Comparison of ENCODE assay signal across 1 cellular context in genomic region chr2:169015943-169016342, GRCh38.
TF ChIP-seq lines count a peak whose summit lies in the region.

No MANE protein-coding gene starts in this region.

TF ChIP-seq in K562, 482 proteins besides CTCF, POLR2A, EP300 and RAD21 (continued from another document and continues in another):
- TF ChIP-seq, protein P1, sequence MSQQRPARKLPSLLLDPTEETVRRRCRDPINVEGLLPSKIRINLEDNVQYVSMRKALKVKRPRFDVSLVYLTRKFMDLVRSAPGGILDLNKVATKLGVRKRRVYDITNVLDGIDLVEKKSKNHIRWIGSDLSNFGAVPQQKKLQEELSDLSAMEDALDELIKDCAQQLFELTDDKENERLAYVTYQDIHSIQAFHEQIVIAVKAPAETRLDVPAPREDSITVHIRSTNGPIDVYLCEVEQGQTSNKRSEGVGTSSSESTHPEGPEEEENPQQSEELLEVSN (IDR thresholded peaks at IDR 0.05; ENCODE audit: borderline replicate concordance in 1 of 2, extremely low read depth in 1 of 2, insufficient read depth in 1 of 2, insufficient read length in 1 of 2, low read depth in 1 of 2, low read length in 1 of 2, poor library complexity in 1 of 2, severe bottlenecking in 1 of 2), result no peak
- TF ChIP-seq, protein P2, sequence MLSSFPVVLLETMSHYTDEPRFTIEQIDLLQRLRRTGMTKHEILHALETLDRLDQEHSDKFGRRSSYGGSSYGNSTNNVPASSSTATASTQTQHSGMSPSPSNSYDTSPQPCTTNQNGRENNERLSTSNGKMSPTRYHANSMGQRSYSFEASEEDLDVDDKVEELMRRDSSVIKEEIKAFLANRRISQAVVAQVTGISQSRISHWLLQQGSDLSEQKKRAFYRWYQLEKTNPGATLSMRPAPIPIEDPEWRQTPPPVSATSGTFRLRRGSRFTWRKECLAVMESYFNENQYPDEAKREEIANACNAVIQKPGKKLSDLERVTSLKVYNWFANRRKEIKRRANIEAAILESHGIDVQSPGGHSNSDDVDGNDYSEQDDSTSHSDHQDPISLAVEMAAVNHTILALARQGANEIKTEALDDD (IDR thresholded peaks at IDR 0.05), result 0 out of 2 replicates have a peak, but pooled peaks have one; percentile 15
- TF ChIP-seq HBP1 (CRISPR knock-in tag; IDR thresholded peaks at IDR 0.05) (0 out of 2 replicates have a peak, but pooled peaks have one; percentile 59), RFX7 (CRISPR knock-in tag; IDR thresholded peaks at IDR 0.05) (no peak), CTCFL (IDR thresholded peaks at IDR 0.05; ENCODE audit: borderline replicate concordance, insufficient read depth, low read depth, low read length, poor library complexity, severe bottlenecking) (no peak), ZNF124 (CRISPR knock-in tag; IDR thresholded peaks at IDR 0.05) (no peak), ZZZ3 (IDR thresholded peaks at IDR 0.05) (no peak), GATAD2B (IDR thresholded peaks at IDR 0.05; ENCODE audit: borderline replicate concordance) (no peak), ILK (tag; IDR thresholded peaks at IDR 0.05; ENCODE audit: borderline replicate concordance, low read depth) (no peak), EGR1 (conservative IDR thresholded peaks at IDR 0.05) (peak; percentile 82), CEBPG (CRISPR knock-in tag; IDR thresholded peaks at IDR 0.05) (no peak), CEBPG (tag; conservative IDR thresholded peaks at IDR 0.05 in 1 of 2, IDR thresholded peaks at IDR 0.05 in 1 of 2) (no peak), SAFB (IDR thresholded peaks at IDR 0.05; ENCODE audit: borderline replicate concordance, low read depth, low read length) (no peak), ARID1B (IDR thresholded peaks at IDR 0.05) (peak; percentile 16; the same call in 1 of the 2 replicates), FUS (optimal IDR thresholded peaks at IDR 0.05; ENCODE audit: low read depth, low read length) (no peak), MEF2A (IDR thresholded peaks at IDR 0.05; ENCODE audit: control insufficient read depth, low read depth, low read length) (no peak), ZNF77 (CRISPR knock-in tag; IDR thresholded peaks at IDR 0.05) (no peak), PHF21A (IDR thresholded peaks at IDR 0.05; ENCODE audit: borderline replicate concordance, low read depth) (no peak), TOE1 (IDR thresholded peaks at IDR 0.05; ENCODE audit: borderline replicate concordance) (no peak), TOE1 (CRISPR knock-in tag; IDR thresholded peaks at IDR 0.05; ENCODE audit: borderline replicate concordance, low read depth) (no peak), CBFA2T2 (conservative IDR thresholded peaks at IDR 0.05) (0 out of 2 replicates have a peak, but pooled peaks have one; percentile 6), GATA2 (CRISPR knock-in tag; IDR thresholded peaks at IDR 0.05) (no peak), MYBL2 (IDR thresholded peaks at IDR 0.05; ENCODE audit: low read depth) (peak; percentile 62), MYBL2 (CRISPR knock-in tag; IDR thresholded peaks at IDR 0.05; ENCODE audit: borderline replicate concordance) (no peak), POLR2G (IDR thresholded peaks at IDR 0.05; ENCODE audit: low read depth, low read length) (no peak)
- TF ChIP-seq, protein P3, sequence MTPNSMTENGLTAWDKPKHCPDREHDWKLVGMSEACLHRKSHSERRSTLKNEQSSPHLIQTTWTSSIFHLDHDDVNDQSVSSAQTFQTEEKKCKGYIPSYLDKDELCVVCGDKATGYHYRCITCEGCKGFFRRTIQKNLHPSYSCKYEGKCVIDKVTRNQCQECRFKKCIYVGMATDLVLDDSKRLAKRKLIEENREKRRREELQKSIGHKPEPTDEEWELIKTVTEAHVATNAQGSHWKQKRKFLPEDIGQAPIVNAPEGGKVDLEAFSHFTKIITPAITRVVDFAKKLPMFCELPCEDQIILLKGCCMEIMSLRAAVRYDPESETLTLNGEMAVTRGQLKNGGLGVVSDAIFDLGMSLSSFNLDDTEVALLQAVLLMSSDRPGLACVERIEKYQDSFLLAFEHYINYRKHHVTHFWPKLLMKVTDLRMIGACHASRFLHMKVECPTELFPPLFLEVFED (CRISPR knock-in tag; conservative IDR thresholded peaks at IDR 0.05), result no peak
- TF ChIP-seq, protein P4, sequence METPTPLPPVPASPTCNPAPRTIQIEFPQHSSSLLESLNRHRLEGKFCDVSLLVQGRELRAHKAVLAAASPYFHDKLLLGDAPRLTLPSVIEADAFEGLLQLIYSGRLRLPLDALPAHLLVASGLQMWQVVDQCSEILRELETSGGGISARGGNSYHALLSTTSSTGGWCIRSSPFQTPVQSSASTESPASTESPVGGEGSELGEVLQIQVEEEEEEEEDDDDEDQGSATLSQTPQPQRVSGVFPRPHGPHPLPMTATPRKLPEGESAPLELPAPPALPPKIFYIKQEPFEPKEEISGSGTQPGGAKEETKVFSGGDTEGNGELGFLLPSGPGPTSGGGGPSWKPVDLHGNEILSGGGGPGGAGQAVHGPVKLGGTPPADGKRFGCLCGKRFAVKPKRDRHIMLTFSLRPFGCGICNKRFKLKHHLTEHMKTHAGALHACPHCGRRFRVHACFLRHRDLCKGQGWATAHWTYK (CRISPR knock-in tag; IDR thresholded peaks at IDR 0.05), result no peak
- TF ChIP-seq, protein P5, sequence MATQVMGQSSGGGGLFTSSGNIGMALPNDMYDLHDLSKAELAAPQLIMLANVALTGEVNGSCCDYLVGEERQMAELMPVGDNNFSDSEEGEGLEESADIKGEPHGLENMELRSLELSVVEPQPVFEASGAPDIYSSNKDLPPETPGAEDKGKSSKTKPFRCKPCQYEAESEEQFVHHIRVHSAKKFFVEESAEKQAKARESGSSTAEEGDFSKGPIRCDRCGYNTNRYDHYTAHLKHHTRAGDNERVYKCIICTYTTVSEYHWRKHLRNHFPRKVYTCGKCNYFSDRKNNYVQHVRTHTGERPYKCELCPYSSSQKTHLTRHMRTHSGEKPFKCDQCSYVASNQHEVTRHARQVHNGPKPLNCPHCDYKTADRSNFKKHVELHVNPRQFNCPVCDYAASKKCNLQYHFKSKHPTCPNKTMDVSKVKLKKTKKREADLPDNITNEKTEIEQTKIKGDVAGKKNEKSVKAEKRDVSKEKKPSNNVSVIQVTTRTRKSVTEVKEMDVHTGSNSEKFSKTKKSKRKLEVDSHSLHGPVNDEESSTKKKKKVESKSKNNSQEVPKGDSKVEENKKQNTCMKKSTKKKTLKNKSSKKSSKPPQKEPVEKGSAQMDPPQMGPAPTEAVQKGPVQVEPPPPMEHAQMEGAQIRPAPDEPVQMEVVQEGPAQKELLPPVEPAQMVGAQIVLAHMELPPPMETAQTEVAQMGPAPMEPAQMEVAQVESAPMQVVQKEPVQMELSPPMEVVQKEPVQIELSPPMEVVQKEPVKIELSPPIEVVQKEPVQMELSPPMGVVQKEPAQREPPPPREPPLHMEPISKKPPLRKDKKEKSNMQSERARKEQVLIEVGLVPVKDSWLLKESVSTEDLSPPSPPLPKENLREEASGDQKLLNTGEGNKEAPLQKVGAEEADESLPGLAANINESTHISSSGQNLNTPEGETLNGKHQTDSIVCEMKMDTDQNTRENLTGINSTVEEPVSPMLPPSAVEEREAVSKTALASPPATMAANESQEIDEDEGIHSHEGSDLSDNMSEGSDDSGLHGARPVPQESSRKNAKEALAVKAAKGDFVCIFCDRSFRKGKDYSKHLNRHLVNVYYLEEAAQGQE (CRISPR knock-in tag; IDR thresholded peaks at IDR 0.05; ENCODE audit: low read depth), result no peak
- TF ChIP-seq, protein P6, sequence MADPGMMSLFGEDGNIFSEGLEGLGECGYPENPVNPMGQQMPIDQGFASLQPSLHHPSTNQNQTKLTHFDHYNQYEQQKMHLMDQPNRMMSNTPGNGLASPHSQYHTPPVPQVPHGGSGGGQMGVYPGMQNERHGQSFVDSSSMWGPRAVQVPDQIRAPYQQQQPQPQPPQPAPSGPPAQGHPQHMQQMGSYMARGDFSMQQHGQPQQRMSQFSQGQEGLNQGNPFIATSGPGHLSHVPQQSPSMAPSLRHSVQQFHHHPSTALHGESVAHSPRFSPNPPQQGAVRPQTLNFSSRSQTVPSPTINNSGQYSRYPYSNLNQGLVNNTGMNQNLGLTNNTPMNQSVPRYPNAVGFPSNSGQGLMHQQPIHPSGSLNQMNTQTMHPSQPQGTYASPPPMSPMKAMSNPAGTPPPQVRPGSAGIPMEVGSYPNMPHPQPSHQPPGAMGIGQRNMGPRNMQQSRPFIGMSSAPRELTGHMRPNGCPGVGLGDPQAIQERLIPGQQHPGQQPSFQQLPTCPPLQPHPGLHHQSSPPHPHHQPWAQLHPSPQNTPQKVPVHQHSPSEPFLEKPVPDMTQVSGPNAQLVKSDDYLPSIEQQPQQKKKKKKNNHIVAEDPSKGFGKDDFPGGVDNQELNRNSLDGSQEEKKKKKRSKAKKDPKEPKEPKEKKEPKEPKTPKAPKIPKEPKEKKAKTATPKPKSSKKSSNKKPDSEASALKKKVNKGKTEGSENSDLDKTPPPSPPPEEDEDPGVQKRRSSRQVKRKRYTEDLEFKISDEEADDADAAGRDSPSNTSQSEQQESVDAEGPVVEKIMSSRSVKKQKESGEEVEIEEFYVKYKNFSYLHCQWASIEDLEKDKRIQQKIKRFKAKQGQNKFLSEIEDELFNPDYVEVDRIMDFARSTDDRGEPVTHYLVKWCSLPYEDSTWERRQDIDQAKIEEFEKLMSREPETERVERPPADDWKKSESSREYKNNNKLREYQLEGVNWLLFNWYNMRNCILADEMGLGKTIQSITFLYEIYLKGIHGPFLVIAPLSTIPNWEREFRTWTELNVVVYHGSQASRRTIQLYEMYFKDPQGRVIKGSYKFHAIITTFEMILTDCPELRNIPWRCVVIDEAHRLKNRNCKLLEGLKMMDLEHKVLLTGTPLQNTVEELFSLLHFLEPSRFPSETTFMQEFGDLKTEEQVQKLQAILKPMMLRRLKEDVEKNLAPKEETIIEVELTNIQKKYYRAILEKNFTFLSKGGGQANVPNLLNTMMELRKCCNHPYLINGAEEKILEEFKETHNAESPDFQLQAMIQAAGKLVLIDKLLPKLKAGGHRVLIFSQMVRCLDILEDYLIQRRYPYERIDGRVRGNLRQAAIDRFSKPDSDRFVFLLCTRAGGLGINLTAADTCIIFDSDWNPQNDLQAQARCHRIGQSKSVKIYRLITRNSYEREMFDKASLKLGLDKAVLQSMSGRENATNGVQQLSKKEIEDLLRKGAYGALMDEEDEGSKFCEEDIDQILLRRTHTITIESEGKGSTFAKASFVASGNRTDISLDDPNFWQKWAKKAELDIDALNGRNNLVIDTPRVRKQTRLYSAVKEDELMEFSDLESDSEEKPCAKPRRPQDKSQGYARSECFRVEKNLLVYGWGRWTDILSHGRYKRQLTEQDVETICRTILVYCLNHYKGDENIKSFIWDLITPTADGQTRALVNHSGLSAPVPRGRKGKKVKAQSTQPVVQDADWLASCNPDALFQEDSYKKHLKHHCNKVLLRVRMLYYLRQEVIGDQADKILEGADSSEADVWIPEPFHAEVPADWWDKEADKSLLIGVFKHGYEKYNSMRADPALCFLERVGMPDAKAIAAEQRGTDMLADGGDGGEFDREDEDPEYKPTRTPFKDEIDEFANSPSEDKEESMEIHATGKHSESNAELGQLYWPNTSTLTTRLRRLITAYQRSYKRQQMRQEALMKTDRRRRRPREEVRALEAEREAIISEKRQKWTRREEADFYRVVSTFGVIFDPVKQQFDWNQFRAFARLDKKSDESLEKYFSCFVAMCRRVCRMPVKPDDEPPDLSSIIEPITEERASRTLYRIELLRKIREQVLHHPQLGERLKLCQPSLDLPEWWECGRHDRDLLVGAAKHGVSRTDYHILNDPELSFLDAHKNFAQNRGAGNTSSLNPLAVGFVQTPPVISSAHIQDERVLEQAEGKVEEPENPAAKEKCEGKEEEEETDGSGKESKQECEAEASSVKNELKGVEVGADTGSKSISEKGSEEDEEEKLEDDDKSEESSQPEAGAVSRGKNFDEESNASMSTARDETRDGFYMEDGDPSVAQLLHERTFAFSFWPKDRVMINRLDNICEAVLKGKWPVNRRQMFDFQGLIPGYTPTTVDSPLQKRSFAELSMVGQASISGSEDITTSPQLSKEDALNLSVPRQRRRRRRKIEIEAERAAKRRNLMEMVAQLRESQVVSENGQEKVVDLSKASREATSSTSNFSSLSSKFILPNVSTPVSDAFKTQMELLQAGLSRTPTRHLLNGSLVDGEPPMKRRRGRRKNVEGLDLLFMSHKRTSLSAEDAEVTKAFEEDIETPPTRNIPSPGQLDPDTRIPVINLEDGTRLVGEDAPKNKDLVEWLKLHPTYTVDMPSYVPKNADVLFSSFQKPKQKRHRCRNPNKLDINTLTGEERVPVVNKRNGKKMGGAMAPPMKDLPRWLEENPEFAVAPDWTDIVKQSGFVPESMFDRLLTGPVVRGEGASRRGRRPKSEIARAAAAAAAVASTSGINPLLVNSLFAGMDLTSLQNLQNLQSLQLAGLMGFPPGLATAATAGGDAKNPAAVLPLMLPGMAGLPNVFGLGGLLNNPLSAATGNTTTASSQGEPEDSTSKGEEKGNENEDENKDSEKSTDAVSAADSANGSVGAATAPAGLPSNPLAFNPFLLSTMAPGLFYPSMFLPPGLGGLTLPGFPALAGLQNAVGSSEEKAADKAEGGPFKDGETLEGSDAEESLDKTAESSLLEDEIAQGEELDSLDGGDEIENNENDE (IDR thresholded peaks at IDR 0.05; ENCODE audit: low read depth, low read length), result no peak
